ENCODE assay signal across 11 cellular contexts in genomic region chr4:184421558-184422155, GRCh38. TPM values are rescaled to one million over a fixed set of nuclear protein-coding genes. Genes with fewer than 3 reads are reported as not detected.
DNase-seq lines count a peak whose midpoint lies in the region; ATAC-seq and TF ChIP-seq lines count a peak whose summit lies in the region.
"Had no signal": no experiment of that assay in that cellular context is flagged by ENCODE, and none has a peak within 500 bp of the region (broad histone marks: within the 10 kb centered on the region; RNA-seq: fewer than 3 reads in every experiment).

No MANE protein-coding gene starts in this region.

- H3K4me1 ChIP-seq in neutrophil (ENCODE audit: control insufficient read depth in 1 of 2, insufficient read depth in 1 of 2, low read depth in 1 of 2, low read length in 1 of 2) = peaks cover 13 to 18% of the 10 kb centered on the region in 2 experiments
- H3K4me1 ChIP-seq: colonic mucosa had no signal

- H3K27ac Mint-ChIP-seq in activated CD4-positive, alpha-beta T cell treated with anti-CD3 and anti-CD28 coated beads for 36 hours = peak overlapping the region; percentile 88
- peak overlapping the region; percentile 87 for H3K27ac Mint-ChIP-seq in activated T-helper 1 cell treated with anti-CD3 and anti-CD28 coated beads, Interleukin-12 subunit alpha, Interleukin-12 subunit beta, Interleukin-2, Interleukin-4 antibody, amounts not matched to agents 30 ng/mL and 10 ng/mL and 1 ng/mL, durations not matched to agents 14 hours and 24 hours and 36 hours
- H3K27ac Mint-ChIP-seq in MCF 10A (ENCODE audit: low read depth, unreplicated experiment) = no peak overlapping the region

- peaks cover 57% of the 10 kb centered on the region for H3K36me3 ChIP-seq in neutrophil

- intact Hi-C loops in activated CD4-positive, alpha-beta T cell treated with anti-CD3 and anti-CD28 coated beads for 36 hours (cut with DNase I, micrococcal nuclease) = loop anchor here (1.0 to 5.0 kb wide), 5 partner anchors 36 to 227 kb away; partner anchors contain the start of genes CASP3 (in 1 of the 2) and PRIMPOL (in 1 of the 2)
- intact Hi-C loops in activated T-helper 1 cell treated with anti-CD3 and anti-CD28 coated beads, Interleukin-12 subunit alpha, Interleukin-12 subunit beta, Interleukin-2, Interleukin-4 antibody, amounts not matched to agents 30 ng/mL and 10 ng/mL and 1 ng/mL, durations not matched to agents 14 hours and 24 hours and 36 hours (cut with micrococcal nuclease) = loop anchor here (1.0 to 2.0 kb wide), 3 partner anchors 19 to 228 kb away; partner anchors contain the start of genes CASP3 and PRIMPOL
- intact Hi-C loops in MCF 10A (cut with micrococcal nuclease) = no loop called here

- H3K36me3 Mint-ChIP-seq in activated CD4-positive, alpha-beta T cell treated with anti-CD3 and anti-CD28 coated beads for 36 hours (ENCODE audit: low read depth) = peaks cover 65% of the 10 kb centered on the region
- peaks cover 55% of the 10 kb centered on the region for H3K36me3 Mint-ChIP-seq in activated T-helper 1 cell treated with anti-CD3 and anti-CD28 coated beads, Interleukin-12 subunit alpha, Interleukin-12 subunit beta, Interleukin-2, Interleukin-4 antibody, amounts not matched to agents 30 ng/mL and 10 ng/mL and 1 ng/mL, durations not matched to agents 14 hours and 24 hours and 36 hours (ENCODE audit: low read depth)
- H3K36me3 Mint-ChIP-seq in MCF 10A (ENCODE audit: insufficient read depth, unreplicated experiment) = peaks cover 46% of the 10 kb centered on the region

- H3K27me3 ChIP-seq in neutrophil = no peaks in the 10 kb centered on the region
- H3K27me3 ChIP-seq: colonic mucosa, testis had no signal

- peak overlapping the region; percentile 55 for H3K4me3 Mint-ChIP-seq in activated CD4-positive, alpha-beta T cell treated with anti-CD3 and anti-CD28 coated beads for 36 hours
- H3K4me3 Mint-ChIP-seq in activated T-helper 1 cell treated with anti-CD3 and anti-CD28 coated beads, Interleukin-12 subunit alpha, Interleukin-12 subunit beta, Interleukin-2, Interleukin-4 antibody, amounts not matched to agents 30 ng/mL and 10 ng/mL and 1 ng/mL, durations not matched to agents 14 hours and 24 hours and 36 hours = peak overlapping the region; percentile 43
- H3K4me3 Mint-ChIP-seq in MCF 10A (ENCODE audit: unreplicated experiment) = no peak overlapping the region

- H3K27me3 Mint-ChIP-seq in activated CD4-positive, alpha-beta T cell treated with anti-CD3 and anti-CD28 coated beads for 36 hours = no peaks in the 10 kb centered on the region
- no peaks in the 10 kb centered on the region for H3K27me3 Mint-ChIP-seq in activated T-helper 1 cell treated with anti-CD3 and anti-CD28 coated beads, Interleukin-12 subunit alpha, Interleukin-12 subunit beta, Interleukin-2, Interleukin-4 antibody, amounts not matched to agents 30 ng/mL and 10 ng/mL and 1 ng/mL, durations not matched to agents 14 hours and 24 hours and 36 hours (ENCODE audit: insufficient read depth)
- no peaks in the 10 kb centered on the region for H3K27me3 Mint-ChIP-seq in MCF 10A (ENCODE audit: insufficient read depth, unreplicated experiment)

- H3K4me3 ChIP-seq in neutrophil (ENCODE audit: low read depth in 1 of 2, low read length in 1 of 2) = no peak overlapping the region
- H3K4me3 ChIP-seq: colonic mucosa, testis had no signal

- H3K4me1 Mint-ChIP-seq in activated CD4-positive, alpha-beta T cell treated with anti-CD3 and anti-CD28 coated beads for 36 hours = peaks cover 64% of the 10 kb centered on the region
- H3K4me1 Mint-ChIP-seq in activated T-helper 1 cell treated with anti-CD3 and anti-CD28 coated beads, Interleukin-12 subunit alpha, Interleukin-12 subunit beta, Interleukin-2, Interleukin-4 antibody, amounts not matched to agents 30 ng/mL and 10 ng/mL and 1 ng/mL, durations not matched to agents 14 hours and 24 hours and 36 hours (ENCODE audit: low read depth) = peaks cover 86% of the 10 kb centered on the region
- peaks cover 15% of the 10 kb centered on the region for H3K4me1 Mint-ChIP-seq in MCF 10A (ENCODE audit: insufficient read depth, unreplicated experiment)

- DNase-seq in activated CD4-positive, alpha-beta T cell treated with anti-CD3 and anti-CD28 coated beads for 36 hours = peak; percentile 39
- no peak for DNase-seq in activated CD4-positive, alpha-beta T cell treated with anti-CD3 and anti-CD28 coated beads, Interleukin-2, amount 50 U/mL, for 4 hours
- no peak for DNase-seq in activated T-helper 1 cell treated with anti-CD3 and anti-CD28 coated beads, Interleukin-12 subunit alpha, Interleukin-12 subunit beta, Interleukin-2, Interleukin-4 antibody, amounts not matched to agents 30 ng/mL and 10 ng/mL and 1 ng/mL, durations not matched to agents 14 hours and 24 hours and 36 hours (ENCODE audit: low spot score)
- no peak for DNase-seq in MCF 10A (ENCODE audit: unreplicated experiment)
- no peak for DNase-seq in ureter (ENCODE audit: low spot score)
- DNase-seq in dedifferentiated amniotic fluid mesenchymal stem cell (ENCODE audit: extremely low spot score) = no peak
- DNase-seq: colonic mucosa, SHP77 treated with DMSO at 0.1 percent for 48 hours, testis had no signal

- BruUV-seq in MCF 10A (replicated peaks; lab: Mats Ljungman, UMichigan) = no TSS peak

- CTCF ChIA-PET in activated CD4-positive, alpha-beta T cell treated with anti-CD3 and anti-CD28 coated beads for 36 hours (lab: Charles Lee) = interaction anchor here (0.7 to 2.0 kb wide), 4 partner anchors 19 to 177 kb away, joined by 3 to 7 read pairs (median 6); no protein-coding TSS in a partner anchor
- CTCF ChIA-PET in MCF 10A (lab: Yijun Ruan, JAX) = interaction anchor here (0.7 to 1.0 kb wide), 3 partner anchors 13 to 53 kb away, joined by 3 to 6 read pairs (median 3); partner anchors contain the start of gene IRF2

- POLR2A ChIA-PET in activated CD4-positive, alpha-beta T cell treated with anti-CD3 and anti-CD28 coated beads for 36 hours (lab: Charles Lee) = interaction anchor here (1.0 to 1.8 kb wide), 3 partner anchors 53 to 313 kb away, joined by 3 to 7 read pairs (median 4); partner anchors contain the start of genes CENPU and IRF2
- POLR2A ChIA-PET in MCF 10A (lab: Yijun Ruan, JAX) = interaction anchor here (0.8 to 1.2 kb wide), 2 partner anchors 13 to 53 kb away, joined by 3 to 4 read pairs; partner anchors contain the start of gene IRF2

- ATAC-seq in activated CD4-positive, alpha-beta T cell treated with anti-CD3 and anti-CD28 coated beads for 36 hours = no peak
- peak; percentile 34 for ATAC-seq in HG02885 (IDR thresholded peaks at IDR 0.05; ENCODE audit: poor library complexity, unreplicated experiment)

- no peaks in the 10 kb centered on the region for H3K9me3 ChIP-seq in neutrophil
- H3K9me3 ChIP-seq: colonic mucosa, testis had no signal

- H3K27ac ChIP-seq in neutrophil = peak overlapping the region; percentile 63
- H3K27ac ChIP-seq: testis had no signal

- TF ChIP-seq CTCF in neutrophil (IDR thresholded peaks at IDR 0.05) (no peak), MCF 10A (IDR thresholded peaks at IDR 0.05; ENCODE audit: unreplicated experiment) (no peak)

- peaks cover 3% of the 10 kb centered on the region for H3K9me3 Mint-ChIP-seq in activated CD4-positive, alpha-beta T cell treated with anti-CD3 and anti-CD28 coated beads for 36 hours (ENCODE audit: low read depth)
- H3K9me3 Mint-ChIP-seq in activated T-helper 1 cell treated with anti-CD3 and anti-CD28 coated beads, Interleukin-12 subunit alpha, Interleukin-12 subunit beta, Interleukin-2, Interleukin-4 antibody, amounts not matched to agents 30 ng/mL and 10 ng/mL and 1 ng/mL, durations not matched to agents 14 hours and 24 hours and 36 hours = peaks cover 8% of the 10 kb centered on the region
- H3K9me3 Mint-ChIP-seq in MCF 10A (ENCODE audit: unreplicated experiment) = peaks cover 8% of the 10 kb centered on the region

RNA-seq across cellular contexts. Expression of gene IRF2, which starts 52.7 kb away (rescaled TPM):
- total RNA-seq in activated CD4-positive, alpha-beta T cell treated with anti-CD3 and anti-CD28 coated beads for 36 hours = 10 to 100 TPM; 50.1 to 68.9 TPM
- 64.2 and 75.8 TPM in 2 replicates for total RNA-seq in activated T-helper 1 cell treated with anti-CD3 and anti-CD28 coated beads, Interleukin-12 subunit alpha, Interleukin-12 subunit beta, Interleukin-2, Interleukin-4 antibody, amounts not matched to agents 30 ng/mL and 10 ng/mL and 1 ng/mL, durations not matched to agents 14 hours and 24 hours and 36 hours
- total RNA-seq in MCF 10A (2022) = 20.8 and 29.0 TPM in 2 replicates
- total RNA-seq in ureter = 74.9 TPM
